In the genomic region with DNA sequence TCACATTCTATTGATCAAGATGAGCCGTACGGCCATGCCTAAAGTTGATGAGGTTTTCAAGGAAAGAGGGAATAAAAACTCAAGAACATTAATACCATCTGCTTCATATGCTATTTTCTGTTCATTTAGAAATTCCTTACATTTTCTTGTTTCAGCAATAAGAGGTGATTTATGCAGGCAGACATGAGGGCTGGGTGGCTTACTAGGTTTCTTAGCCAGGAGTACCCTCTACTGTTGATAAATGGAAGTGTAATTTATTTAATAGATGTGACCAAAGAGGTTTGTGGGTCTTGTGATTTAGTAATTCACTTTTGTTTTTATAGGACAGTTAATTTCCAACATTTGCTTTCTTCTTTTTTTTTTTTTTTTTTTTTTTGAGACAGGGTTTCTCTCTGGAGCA, we compare ENCODE assay signal across 9 cellular contexts. TPM values are rescaled to one million over a fixed set of nuclear protein-coding genes. Genes with fewer than 3 reads are reported as not detected.
DNase-seq lines count a peak whose midpoint lies in the region; ATAC-seq and TF ChIP-seq lines count a peak whose summit lies in the region.
"Had no signal": no experiment of that assay in that cellular context is flagged by ENCODE, and none has a peak within 500 bp of the region (broad histone marks: within the 10 kb centered on the region; RNA-seq: fewer than 3 reads in every experiment).

No MANE protein-coding gene starts in this region.

- H3K4me1 ChIP-seq in upper lobe of left lung: no peaks in the 10 kb centered on the region

- TF ChIP-seq CTCF in GM10266 (IDR thresholded peaks at IDR 0.05; ENCODE audit: control insufficient read depth, insufficient read depth, low read depth, missing control alignments) (peak; percentile 40), WTC11 (IDR thresholded peaks at IDR 0.05) (no peak), upper lobe of left lung (IDR thresholded peaks at IDR 0.05) (peak in 5 of 6 experiments; percentile 30 to 61 (median 38))

- TF ChIP-seq POLR2A in upper lobe of left lung (IDR thresholded peaks at IDR 0.05): no peak

- H3K36me3 Mint-ChIP-seq in WTC11: peaks cover 2% of the 10 kb centered on the region; the same call in 1 of the 2 replicates
- H3K36me3 Mint-ChIP-seq: IgD-negative memory B cell had no signal

- peaks cover 14% of the 10 kb centered on the region for H3K9me3 Mint-ChIP-seq in WTC11
- H3K9me3 Mint-ChIP-seq: IgD-negative memory B cell had no signal

- H3K4me1 Mint-ChIP-seq in WTC11: no peaks in the 10 kb centered on the region
- H3K4me1 Mint-ChIP-seq: IgD-negative memory B cell had no signal

- peaks cover 3% of the 10 kb centered on the region for H3K27me3 Mint-ChIP-seq in WTC11 (ENCODE audit: low read depth)
- H3K27me3 Mint-ChIP-seq: IgD-negative memory B cell had no signal

- no peak overlapping the region for H3K4me3 ChIP-seq in upper lobe of left lung

- peak; percentile 48; the same call in 1 of the 2 replicates for ATAC-seq in WTC11
- ATAC-seq in upper lobe of left lung (ENCODE audit: low FRiP score in 2 of 2): no peak

- no peak overlapping the region for H3K27ac Mint-ChIP-seq in WTC11
- H3K27ac Mint-ChIP-seq: IgD-negative memory B cell had no signal

- TF ChIP-seq EP300 in upper lobe of left lung (IDR thresholded peaks at IDR 0.05): no peak

- no peak overlapping the region for H3K4me3 Mint-ChIP-seq in WTC11
- H3K4me3 Mint-ChIP-seq: IgD-negative memory B cell had no signal

- peak; percentile 52 for DNase-seq in AG20443 (ENCODE audit: low spot score)
- peak; percentile 25 for DNase-seq in GM10266 (ENCODE audit: extremely low spot score)
- peak; percentile 49 for DNase-seq in NCI-H146 (lab: John Stamatoyannopoulos, UW)
- no peak for DNase-seq in WTC11 (ENCODE audit: low spot score)
- DNase-seq in iPS-NIHi7 (ENCODE audit: extremely low spot score): peak; percentile 26
- DNase-seq in upper lobe of left lung: no peak
- DNase-seq in UCSD-AML1 (lab: John Stamatoyannopoulos, UW; ENCODE audit: unreplicated experiment): no peak
- no peak for DNase-seq in activated effector memory CD4-positive, alpha-beta T cell treated with anti-CD3 and anti-CD28 coated beads, Interleukin-2, amount 50 U/mL, for 16 hours

- H3K27ac ChIP-seq in upper lobe of left lung: no peak overlapping the region

- no peaks in the 10 kb centered on the region for H3K9me3 ChIP-seq in upper lobe of left lung

- CTCF ChIA-PET in WTC11 (lab: Charles Lee): interaction anchor here (0.6 to 1.3 kb wide), 3 partner anchors 65 to 124 kb away, joined by 3 to 6 read pairs (median 3); no protein-coding TSS in a partner anchor

- no peaks in the 10 kb centered on the region for H3K27me3 ChIP-seq in upper lobe of left lung

- POLR2A ChIA-PET in WTC11 (lab: Charles Lee): no interaction called here

- WGBS in upper lobe of left lung, 2 donors: 84 to 87% methylated on average over 2 of the region's 2 CpGs

- no peaks in the 10 kb centered on the region for H3K36me3 ChIP-seq in upper lobe of left lung

TF ChIP-seq in WTC11, 78 proteins besides CTCF, POLR2A, EP300 and RAD21:
- TF ChIP-seq MXD4 (CRISPR knock-in tag; IDR thresholded peaks at IDR 0.05; ENCODE audit: borderline replicate concordance) (no peak), ZNF121 (CRISPR knock-in tag; IDR thresholded peaks at IDR 0.05) (no peak), GTF2I (CRISPR knock-in tag; conservative IDR thresholded peaks at IDR 0.05) (no peak), JUN (CRISPR knock-in tag; IDR thresholded peaks at IDR 0.05) (no peak), FOXP1 (CRISPR knock-in tag; IDR thresholded peaks at IDR 0.05; ENCODE audit: borderline replicate concordance) (no peak)
- TF ChIP-seq, protein P1, sequence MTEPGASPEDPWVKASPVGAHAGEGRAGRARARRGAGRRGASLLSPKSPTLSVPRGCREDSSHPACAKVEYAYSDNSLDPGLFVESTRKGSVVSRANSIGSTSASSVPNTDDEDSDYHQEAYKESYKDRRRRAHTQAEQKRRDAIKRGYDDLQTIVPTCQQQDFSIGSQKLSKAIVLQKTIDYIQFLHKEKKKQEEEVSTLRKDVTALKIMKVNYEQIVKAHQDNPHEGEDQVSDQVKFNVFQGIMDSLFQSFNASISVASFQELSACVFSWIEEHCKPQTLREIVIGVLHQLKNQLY (CRISPR knock-in tag; IDR thresholded peaks at IDR 0.05): no peak
- TF ChIP-seq, protein P2, sequence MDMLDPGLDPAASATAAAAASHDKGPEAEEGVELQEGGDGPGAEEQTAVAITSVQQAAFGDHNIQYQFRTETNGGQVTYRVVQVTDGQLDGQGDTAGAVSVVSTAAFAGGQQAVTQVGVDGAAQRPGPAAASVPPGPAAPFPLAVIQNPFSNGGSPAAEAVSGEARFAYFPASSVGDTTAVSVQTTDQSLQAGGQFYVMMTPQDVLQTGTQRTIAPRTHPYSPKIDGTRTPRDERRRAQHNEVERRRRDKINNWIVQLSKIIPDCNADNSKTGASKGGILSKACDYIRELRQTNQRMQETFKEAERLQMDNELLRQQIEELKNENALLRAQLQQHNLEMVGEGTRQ (CRISPR knock-in tag; IDR thresholded peaks at IDR 0.05): no peak
- TF ChIP-seq, protein P3, sequence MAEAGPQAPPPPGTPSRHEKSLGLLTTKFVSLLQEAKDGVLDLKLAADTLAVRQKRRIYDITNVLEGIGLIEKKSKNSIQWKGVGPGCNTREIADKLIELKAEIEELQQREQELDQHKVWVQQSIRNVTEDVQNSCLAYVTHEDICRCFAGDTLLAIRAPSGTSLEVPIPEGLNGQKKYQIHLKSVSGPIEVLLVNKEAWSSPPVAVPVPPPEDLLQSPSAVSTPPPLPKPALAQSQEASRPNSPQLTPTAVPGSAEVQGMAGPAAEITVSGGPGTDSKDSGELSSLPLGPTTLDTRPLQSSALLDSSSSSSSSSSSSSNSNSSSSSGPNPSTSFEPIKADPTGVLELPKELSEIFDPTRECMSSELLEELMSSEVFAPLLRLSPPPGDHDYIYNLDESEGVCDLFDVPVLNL (CRISPR knock-in tag; IDR thresholded peaks at IDR 0.05; ENCODE audit: borderline replicate concordance, low read depth): no peak

RNA-seq across cellular contexts. Expression of a gene that starts 6.4 kb away (rescaled TPM):
- not detected in 3 replicates for total RNA-seq in WTC11 (2021)
- total RNA-seq in upper lobe of left lung: 1 to 10 TPM in 1 of 6 donors, not detected in 5; 1.5 TPM

RNA-seq across cellular contexts. Expression of a gene that starts 35.6 kb away (rescaled TPM):
- total RNA-seq in WTC11 (2021): 14.3 to 15.8 TPM (median 14.7 TPM) in 3 replicates
- 10 to 100 TPM; 34.2 to 88.0 (median 52.4) TPM for total RNA-seq in upper lobe of left lung

RNA-seq across cellular contexts. Expression of a gene that starts 45.3 kb away (rescaled TPM):
- total RNA-seq in WTC11 (2021) (26.8 to 30.2 TPM (median 28.7 TPM) in 3 replicates), upper lobe of left lung (10 to 100 TPM in 4 of 6 donors, 1 to 10 TPM in 1, not detected in 1; 9.3 to 53.1 (median 20.8) TPM)

Comparison
In these comparisons a context has a peak if more than half of its experiments do, and no peak if none do; other contexts are left out.
1. DNase-seq: peak in AG20443 (single experiment), GM10266 (single experiment), NCI-H146 (single experiment) and iPS-NIHi7 (single experiment); none in WTC11 (single experiment), upper lobe of left lung (0 of 2), UCSD-AML1 (single experiment) and activated effector memory CD4-positive, alpha-beta T cell treated with anti-CD3 and anti-CD28 coated beads, Interleukin-2, amount 50 U/mL, for 16 hours (single experiment).